20 cellular contexts compared by ENCODE assay signal in the genomic region with DNA sequence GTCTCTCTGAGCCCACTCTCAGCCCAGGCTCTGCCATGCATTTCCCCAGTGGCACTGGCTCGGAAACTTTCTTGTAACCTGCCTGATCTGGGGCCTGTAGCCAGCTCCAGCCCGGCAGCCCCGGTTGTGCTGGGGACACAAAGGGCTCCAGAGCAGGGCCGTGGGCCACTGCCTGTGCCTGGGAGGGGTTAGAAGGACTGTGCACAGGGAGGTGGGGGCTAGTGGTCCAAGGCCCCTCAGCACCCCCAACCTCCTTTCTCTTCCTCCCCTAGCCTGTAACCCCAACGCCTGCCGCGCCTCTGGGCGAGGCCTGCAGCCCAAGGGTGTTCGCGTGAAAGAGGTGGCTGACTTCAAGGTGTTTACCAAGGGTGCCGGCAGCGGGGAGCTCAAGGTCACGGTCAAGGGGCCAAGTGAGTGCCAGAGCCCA. TPM values are rescaled to one million over a fixed set of nuclear protein-coding genes. Genes with fewer than 3 reads are reported as not detected.
"Had no signal": no experiment of that assay in that cellular context is flagged by ENCODE, and none has a peak within 500 bp of the region (broad histone marks: within the 10 kb centered on the region; RNA-seq: fewer than 3 reads in every experiment).

No MANE protein-coding gene starts in this region.

- ATAC-seq: activated CD8-positive, alpha-beta T cell treated with anti-CD3 and anti-CD28 coated beads for 36 hours; activated T-cell treated with anti-CD3 and anti-CD28 coated beads, Interleukin-2, amount 50 U/mL, for 4 hours; natural killer cell treated with Interleukin-12 subunit alpha and Interleukin-12 subunit beta and Interleukin-15 and Interleukin-18, amount 100 ng/mL, for 72 hours; stimulated activated naive CD8-positive, alpha-beta T cell treated with anti-CD3 and anti-CD28 coated beads, Interleukin-15, Interleukin-2, amounts not matched to agents 100 U/mL and 50 U/mL, for 24 hours had no signal

- H3K4me3 ChIP-seq: adrenal gland, breast epithelium, esophagus squamous epithelium, suprapubic skin, transverse colon, vagina had no signal

- H3K36me3 Mint-ChIP-seq: natural killer cell treated with Interleukin-12 subunit alpha and Interleukin-12 subunit beta and Interleukin-15 and Interleukin-18, amount 100 ng/mL, for 72 hours had no signal

- H3K27ac ChIP-seq: adrenal gland, breast epithelium, neutrophil, parathyroid adenoma, suprapubic skin, vagina had no signal

- H3K27me3 ChIP-seq: adrenal gland, breast epithelium, esophagus squamous epithelium, suprapubic skin, transverse colon, vagina had no signal

- H3K4me3 Mint-ChIP-seq: activated B cell treated with CpG ODN at 0.5 μM for 24 hours; activated CD8-positive, alpha-beta T cell treated with anti-CD3 and anti-CD28 coated beads for 36 hours; activated T-cell treated with anti-CD3 and anti-CD28 coated beads, Interleukin-2, amount 50 U/mL, for 4 hours; dendritic cell treated with granulocyte-macrophage colony-stimulating factor and Interleukin-4, amounts not matched to agents 40 ng/mL and 50 ng/mL, for 4 days; natural killer cell treated with Interleukin-12 subunit alpha and Interleukin-12 subunit beta and Interleukin-15 and Interleukin-18, amount 100 ng/mL, for 72 hours had no signal

- H3K9ac ChIP-seq: parathyroid adenoma had no signal

- H3K4me1 ChIP-seq: adrenal gland, breast epithelium, parathyroid adenoma, vagina had no signal

- H3K9me3 ChIP-seq: adrenal gland, breast epithelium, esophagus squamous epithelium, neutrophil, suprapubic skin, transverse colon, vagina had no signal

- H3K36me3 ChIP-seq: adrenal gland, breast epithelium, neutrophil, transverse colon had no signal

- H3K27ac Mint-ChIP-seq: activated B cell treated with CpG ODN at 0.5 μM for 24 hours; activated CD8-positive, alpha-beta T cell treated with anti-CD3 and anti-CD28 coated beads for 36 hours; dendritic cell treated with granulocyte-macrophage colony-stimulating factor and Interleukin-4, amounts not matched to agents 40 ng/mL and 50 ng/mL, for 4 days; natural killer cell treated with Interleukin-12 subunit alpha and Interleukin-12 subunit beta and Interleukin-15 and Interleukin-18, amount 100 ng/mL, for 72 hours had no signal

- H3K9me3 Mint-ChIP-seq: activated B cell treated with CpG ODN at 0.5 μM for 24 hours; activated CD8-positive, alpha-beta T cell treated with anti-CD3 and anti-CD28 coated beads for 36 hours; activated T-cell treated with anti-CD3 and anti-CD28 coated beads, Interleukin-2, amount 50 U/mL, for 4 hours; dendritic cell treated with granulocyte-macrophage colony-stimulating factor and Interleukin-4, amounts not matched to agents 40 ng/mL and 50 ng/mL, for 4 days; natural killer cell treated with Interleukin-12 subunit alpha and Interleukin-12 subunit beta and Interleukin-15 and Interleukin-18, amount 100 ng/mL, for 72 hours had no signal

- DNase-seq: activated B cell treated with CpG ODN at 0.5 μM for 24 hours; activated CD4-positive, alpha-beta T cell treated with anti-CD3 and anti-CD28 coated beads for 48 hours; activated CD8-positive, alpha-beta T cell treated with anti-CD3 and anti-CD28 coated beads for 36 hours; activated T-cell treated with anti-CD3 and anti-CD28 coated beads, Interleukin-2, amount 50 U/mL, for 4 hours; adrenal gland; cerebellar nuclear complex; effector memory CD4-positive, alpha-beta T cell; esophagus squamous epithelium; mesendoderm; stimulated activated naive CD8-positive, alpha-beta T cell treated with anti-CD3 and anti-CD28 coated beads, Interleukin-15, Interleukin-2, amounts not matched to agents 100 U/mL and 50 U/mL, for 24 hours; T-helper 1 cell; T-helper 9 cell; transverse colon had no signal

- H3K27me3 Mint-ChIP-seq: activated CD8-positive, alpha-beta T cell treated with anti-CD3 and anti-CD28 coated beads for 36 hours; natural killer cell treated with Interleukin-12 subunit alpha and Interleukin-12 subunit beta and Interleukin-15 and Interleukin-18, amount 100 ng/mL, for 72 hours had no signal

RNA-seq across cellular contexts. Expression of a gene that starts 9.6 kb away (rescaled TPM):
- total RNA-seq: activated B cell treated with CpG ODN at 0.5 μM for 24 hours; natural killer cell treated with Interleukin-12 subunit alpha and Interleukin-12 subunit beta and Interleukin-15 and Interleukin-18, amount 100 ng/mL, for 72 hours had no signal
